Comparison of ENCODE assay signal across 22 cellular contexts in the genomic region with DNA sequence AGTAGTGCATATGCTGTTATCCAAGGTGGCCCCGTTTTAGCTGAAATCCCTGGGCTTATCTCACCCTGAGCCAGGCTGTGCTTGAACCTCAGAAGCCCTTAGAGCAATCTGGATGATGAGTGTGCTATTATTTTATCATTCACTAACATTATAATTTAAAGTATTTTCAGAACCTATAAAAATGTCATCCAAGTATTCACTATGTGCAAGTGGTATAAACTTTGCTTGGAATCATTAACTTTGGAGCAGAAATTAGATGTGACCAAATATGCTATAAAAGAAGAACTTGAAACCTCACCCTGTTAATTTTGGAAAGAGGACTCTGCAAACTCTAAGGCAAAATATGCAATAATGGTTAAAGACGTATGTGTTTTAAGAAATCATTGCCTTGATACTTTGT.
A peak's percentile ranks its signal among the peaks of the same experiment; 100 is the strongest.
DNase-seq lines count a peak whose midpoint lies in the region; ATAC-seq, FAIRE-seq and TF ChIP-seq lines count a peak whose summit lies in the region.
"Had no signal": no experiment of that assay in that cellular context is flagged by ENCODE, and none has a peak within 500 bp of the region (broad histone marks: within the 10 kb centered on the region; RNA-seq: fewer than 3 reads in every experiment).

No MANE protein-coding gene starts in this region.

- no peak overlapping the region for H3K9ac ChIP-seq in PC-3 (ENCODE audit: low read length)
- H3K9ac ChIP-seq in rectal smooth muscle tissue (ENCODE audit: low read length) = no peak overlapping the region
- H3K9ac ChIP-seq: BLaER1, KMS-11 had no signal

- no peaks in the 10 kb centered on the region for H3K79me2 ChIP-seq in PC-3 (ENCODE audit: low read length)

- no peak for FAIRE-seq in A549 (lab: Jason Lieb, UNC)
- FAIRE-seq: A204.1, GM12891, GM18507, H54 had no signal

- no peaks in the 10 kb centered on the region for H3K36me3 Mint-ChIP-seq in activated CD8-positive, alpha-beta T cell treated with anti-CD3 and anti-CD28 coated beads, Interleukin-2, amount 10 ng/mL, durations not matched to agents 7 days and 5 days (ENCODE audit: low read depth)
- no peaks in the 10 kb centered on the region for H3K36me3 Mint-ChIP-seq in T-helper 2 cell treated with Interferon-gamma antibody and Interleukin-4, amounts not matched to agents 5 μg/mL and 100 μg/mL, for 36 hours (ENCODE audit: low read depth)
- H3K36me3 Mint-ChIP-seq: CD4-positive, alpha-beta memory T cell had no signal

- no peaks in the 10 kb centered on the region for H4K20me1 ChIP-seq in PC-3 (ENCODE audit: low read length)
- H4K20me1 ChIP-seq: BLaER1 had no signal

- TF ChIP-seq EP300 in A549 (IDR thresholded peaks at IDR 0.05) = no peak

- no TSS peak for BruUV-seq in PC-3 (replicated peaks; lab: Mats Ljungman, UMichigan)

- H3K4me1 Mint-ChIP-seq in activated CD8-positive, alpha-beta T cell treated with anti-CD3 and anti-CD28 coated beads, Interleukin-2, amount 10 ng/mL, durations not matched to agents 7 days and 5 days (ENCODE audit: low read depth) = peaks cover 17% of the 10 kb centered on the region
- peaks cover 6% of the 10 kb centered on the region for H3K4me1 Mint-ChIP-seq in T-helper 2 cell treated with Interferon-gamma antibody and Interleukin-4, amounts not matched to agents 5 μg/mL and 100 μg/mL, for 36 hours (ENCODE audit: low read depth)
- H3K4me1 Mint-ChIP-seq: CD4-positive, alpha-beta memory T cell had no signal

- no peaks in the 10 kb centered on the region for H3K27me3 ChIP-seq in PC-3 (ENCODE audit: low read length)
- no peaks in the 10 kb centered on the region for H3K27me3 ChIP-seq in rectal smooth muscle tissue (ENCODE audit: control insufficient read depth, insufficient read depth, low read length)
- H3K27me3 ChIP-seq: BLaER1 had no signal

- H3K27me3 Mint-ChIP-seq in activated CD8-positive, alpha-beta T cell treated with anti-CD3 and anti-CD28 coated beads, Interleukin-2, amount 10 ng/mL, durations not matched to agents 7 days and 5 days (ENCODE audit: low read depth) = peaks cover 13% of the 10 kb centered on the region
- peaks cover 17% of the 10 kb centered on the region for H3K27me3 Mint-ChIP-seq in T-helper 2 cell treated with Interferon-gamma antibody and Interleukin-4, amounts not matched to agents 5 μg/mL and 100 μg/mL, for 36 hours (ENCODE audit: low read depth)

- no peaks in the 10 kb centered on the region for H3K9me2 ChIP-seq in PC-3 (replicated peaks; ENCODE audit: low read length)

- peak overlapping the region; percentile 68 to 83; a peak in 5 of 6 replicates for H3K27ac ChIP-seq in A549
- peak overlapping the region; percentile 93 for H3K27ac ChIP-seq in PC-3 (ENCODE audit: low read length)
- H3K27ac ChIP-seq in rectal smooth muscle tissue (ENCODE audit: low read depth, low read length) = peak overlapping the region; percentile 84
- H3K27ac ChIP-seq: BLaER1, KMS-11, RWPE1 had no signal

- peaks cover 33% of the 10 kb centered on the region for H3K4me1 ChIP-seq in A549
- peaks cover 43% of the 10 kb centered on the region for H3K4me1 ChIP-seq in PC-3 (ENCODE audit: insufficient read depth, low read length)
- H3K4me1 ChIP-seq in rectal smooth muscle tissue (ENCODE audit: control insufficient read depth, insufficient read depth, low read length) = peaks cover 31% of the 10 kb centered on the region

- DNase-seq in A549 (ENCODE audit: low read depth in 1 of 2, low spot score in 1 of 2) = no peak
- no peak for DNase-seq in PC-3
- peak; percentile 39 to 64 for DNase-seq in erythroblast (lab: John Stamatoyannopoulos, UW)
- no peak for DNase-seq in activated CD8-positive, alpha-beta T cell treated with anti-CD3 and anti-CD28 coated beads, Interleukin-2, amount 10 ng/mL, durations not matched to agents 7 days and 5 days
- no peak for DNase-seq in UCSD-AML1 (lab: John Stamatoyannopoulos, UW; ENCODE audit: unreplicated experiment)
- no peak for DNase-seq in T-helper 2 cell treated with Interferon-gamma antibody and Interleukin-4, amounts not matched to agents 5 μg/mL and 100 μg/mL, for 36 hours (ENCODE audit: low spot score)
- DNase-seq: Calu3; CD4-positive, alpha-beta memory T cell; EL; HFFc6; NCI-H187 treated with DMSO at 0.1 percent for 48 hours; NCI-H226; OCI-M1 had no signal

- no peaks in the 10 kb centered on the region for H3K36me3 ChIP-seq in PC-3 (ENCODE audit: low read depth, low read length)
- H3K36me3 ChIP-seq in rectal smooth muscle tissue (ENCODE audit: control insufficient read depth, insufficient read depth, low read length) = no peaks in the 10 kb centered on the region
- H3K36me3 ChIP-seq: BLaER1 had no signal

- TF ChIP-seq POLR2A in A549 (IDR thresholded peaks at IDR 0.05; ENCODE audit: low read length) (no peak), erythroblast (IDR thresholded peaks at IDR 0.05; ENCODE audit: low read length) (no peak)

- H3F3A ChIP-seq in PC-3 (ENCODE audit: low read length, unreplicated experiment) = peaks cover 7% of the 10 kb centered on the region

- H3K27ac Mint-ChIP-seq in activated CD8-positive, alpha-beta T cell treated with anti-CD3 and anti-CD28 coated beads, Interleukin-2, amount 10 ng/mL, durations not matched to agents 7 days and 5 days = no peak overlapping the region
- H3K27ac Mint-ChIP-seq in T-helper 2 cell treated with Interferon-gamma antibody and Interleukin-4, amounts not matched to agents 5 μg/mL and 100 μg/mL, for 36 hours = no peak overlapping the region
- H3K27ac Mint-ChIP-seq: CD4-positive, alpha-beta memory T cell; HFFc6 had no signal

- TF ChIP-seq CTCF in A549 (IDR thresholded peaks at IDR 0.05) (no peak), PC-3 (conservative IDR thresholded peaks at IDR 0.05; ENCODE audit: low read depth, low read length) (no peak)

- ATAC-seq in A549 (no peak), PC-3 (no peak), HG03469 (IDR thresholded peaks at IDR 0.05; ENCODE audit: unreplicated experiment) (no peak)
- ATAC-seq in activated CD8-positive, alpha-beta T cell treated with anti-CD3 and anti-CD28 coated beads, Interleukin-2, amount 10 ng/mL, durations not matched to agents 7 days and 5 days = no peak

- 72% methylated on average over 2 of the region's 2 CpGs for WGBS in A549 (ENCODE audit: missing lambda C conversion rate)

- H3K4me3 ChIP-seq in A549 = no peak overlapping the region
- H3K4me3 ChIP-seq in PC-3 (ENCODE audit: low read length) = no peak overlapping the region
- H3K4me3 ChIP-seq in rectal smooth muscle tissue (ENCODE audit: low read length) = no peak overlapping the region
- H3K4me3 ChIP-seq: BLaER1 had no signal

- no peak overlapping the region for H2AFZ ChIP-seq in PC-3 (ENCODE audit: low read length)

- POLR2A ChIA-PET in A549 (lab: Yijun Ruan, JAX) = no interaction called here
- POLR2A ChIA-PET in PC-3 (lab: Charles Lee; ENCODE audit: unreplicated experiment) = no interaction called here
- POLR2A ChIA-PET in activated CD8-positive, alpha-beta T cell treated with anti-CD3 and anti-CD28 coated beads, Interleukin-2, amount 10 ng/mL, durations not matched to agents 7 days and 5 days (lab: Charles Lee) = no interaction called here

- intact Hi-C loops in PC-3 (cut with micrococcal nuclease) = no loop called here

- no peaks in the 10 kb centered on the region for H3K9me3 Mint-ChIP-seq in activated CD8-positive, alpha-beta T cell treated with anti-CD3 and anti-CD28 coated beads, Interleukin-2, amount 10 ng/mL, durations not matched to agents 7 days and 5 days (ENCODE audit: insufficient read depth)
- no peaks in the 10 kb centered on the region for H3K9me3 Mint-ChIP-seq in T-helper 2 cell treated with Interferon-gamma antibody and Interleukin-4, amounts not matched to agents 5 μg/mL and 100 μg/mL, for 36 hours
- H3K9me3 Mint-ChIP-seq: HFFc6 had no signal

- TF ChIP-seq RAD21 in A549 (conservative IDR thresholded peaks at IDR 0.05 in 1 of 2, IDR thresholded peaks at IDR 0.05 in 1 of 2) = no peak

- no peak overlapping the region for H3K4me3 Mint-ChIP-seq in activated CD8-positive, alpha-beta T cell treated with anti-CD3 and anti-CD28 coated beads, Interleukin-2, amount 10 ng/mL, durations not matched to agents 7 days and 5 days
- H3K4me3 Mint-ChIP-seq in T-helper 2 cell treated with Interferon-gamma antibody and Interleukin-4, amounts not matched to agents 5 μg/mL and 100 μg/mL, for 36 hours = no peak overlapping the region
- H3K4me3 Mint-ChIP-seq: CD4-positive, alpha-beta memory T cell; HFFc6 had no signal

- no peaks in the 10 kb centered on the region for H3K9me3 ChIP-seq in A549
- H3K9me3 ChIP-seq in PC-3 (ENCODE audit: low read length) = no peaks in the 10 kb centered on the region
- H3K9me3 ChIP-seq: BLaER1 had no signal

- CTCF ChIA-PET in A549 (lab: Yijun Ruan, JAX) = interaction anchor here (4.1 kb wide), 1 partner anchor 38 kb away, joined by 17 read pairs; no protein-coding TSS in a partner anchor
- CTCF ChIA-PET in PC-3 (lab: Charles Lee) = interaction anchor here (0.6 to 1.5 kb wide), 2 partner anchors 11 to 171 kb away, joined by 3 read pairs; no protein-coding TSS in a partner anchor
- CTCF ChIA-PET in activated CD8-positive, alpha-beta T cell treated with anti-CD3 and anti-CD28 coated beads, Interleukin-2, amount 10 ng/mL, durations not matched to agents 7 days and 5 days (lab: Charles Lee) = interaction anchor here (0.8 to 3.9 kb wide), 2 partner anchors 21 to 39 kb away, joined by 3 to 13 read pairs; no protein-coding TSS in a partner anchor

- H3K4me2 ChIP-seq in A549 = peak overlapping the region; percentile 74
- peak overlapping the region; percentile 67 for H3K4me2 ChIP-seq in PC-3 (ENCODE audit: low read length)
- H3K4me2 ChIP-seq: BLaER1, KMS-11 had no signal

TF ChIP-seq in A549, 52 proteins besides CTCF, POLR2A, EP300 and RAD21:
- no peak for TF ChIP-seq ZFP36 (IDR thresholded peaks at IDR 0.05; ENCODE audit: borderline replicate concordance, partially characterized antibody)

Comparison
In these comparisons a context has a peak if more than half of its experiments do, and no peak if none do; other contexts are left out.
1. DNase-seq: peak in erythroblast (2 of 2); none in A549 (0 of 2), PC-3 (single experiment), activated CD8-positive, alpha-beta T cell treated with anti-CD3 and anti-CD28 coated beads, Interleukin-2, amount 10 ng/mL, durations not matched to agents 7 days and 5 days (single experiment), UCSD-AML1 (single experiment) and T-helper 2 cell treated with Interferon-gamma antibody and Interleukin-4, amounts not matched to agents 5 μg/mL and 100 μg/mL, for 36 hours (single experiment).
2. Peak in every context shown above with its lines, with median percentiles within 50 percentile points of each other: H3K27ac ChIP-seq.